In the genomic region with DNA sequence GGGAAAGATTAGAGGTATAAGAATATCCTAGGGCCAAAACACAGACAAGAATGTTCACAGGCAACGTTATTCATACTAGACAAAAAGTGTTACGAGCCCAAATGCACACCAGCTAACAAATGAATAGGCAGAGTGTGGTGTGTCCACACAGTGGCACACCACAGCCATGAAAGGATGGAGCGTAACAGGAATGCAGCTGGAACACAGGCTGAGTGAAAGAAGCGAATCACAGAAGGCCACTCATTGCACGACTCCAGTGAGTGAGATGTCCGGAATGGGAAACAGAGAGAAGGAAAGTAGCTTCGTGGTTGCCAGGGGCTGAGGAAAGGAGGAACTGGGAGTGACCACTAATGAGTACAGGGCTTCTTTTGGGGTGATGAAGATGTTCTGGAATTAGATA, we compare ENCODE assay signal across 15 cellular contexts.
A peak's percentile ranks its signal among the peaks of the same experiment; 100 is the strongest.
DNase-seq lines count a peak whose midpoint lies in the region; ATAC-seq and TF ChIP-seq lines count a peak whose summit lies in the region.
"Had no signal": no experiment of that assay in that cellular context is flagged by ENCODE, and none has a peak within 500 bp of the region (broad histone marks: within the 10 kb centered on the region; RNA-seq: fewer than 3 reads in every experiment).

No MANE protein-coding gene starts in this region.

- TF ChIP-seq POLR2A in stomach (IDR thresholded peaks at IDR 0.05): no peak

- no peak for TF ChIP-seq EP300 in stomach (IDR thresholded peaks at IDR 0.05)

- H3K4me1 Mint-ChIP-seq in WTC11: peaks cover 31% of the 10 kb centered on the region
- H3K4me1 Mint-ChIP-seq: activated naive CD4-positive, alpha-beta T cell treated with anti-CD3 and anti-CD28 coated beads, Interleukin-2, amount 10 ng/mL, durations not matched to agents 7 days and 5 days had no signal

- peak overlapping the region in 1 of 5 donors; percentile 5 for H3K27ac ChIP-seq in stomach
- H3K27ac ChIP-seq: upper lobe of right lung had no signal

- peak overlapping the region; percentile 42 for H3K27ac Mint-ChIP-seq in WTC11
- H3K27ac Mint-ChIP-seq: activated naive CD4-positive, alpha-beta T cell treated with anti-CD3 and anti-CD28 coated beads, Interleukin-2, amount 10 ng/mL, durations not matched to agents 7 days and 5 days had no signal

- H3K27me3 ChIP-seq in stomach: no peaks in the 10 kb centered on the region
- H3K27me3 ChIP-seq: upper lobe of right lung had no signal

- no peaks in the 10 kb centered on the region for H3K36me3 Mint-ChIP-seq in WTC11
- H3K36me3 Mint-ChIP-seq: activated naive CD4-positive, alpha-beta T cell treated with anti-CD3 and anti-CD28 coated beads, Interleukin-2, amount 10 ng/mL, durations not matched to agents 7 days and 5 days had no signal

- 62 to 78% (median 76%) methylated on average over 7 of the region's 7 CpGs for WGBS in stomach, 5 donors

- no peak overlapping the region for H3K4me3 ChIP-seq in stomach
- H3K4me3 ChIP-seq: upper lobe of right lung had no signal

- H3K9me3 ChIP-seq in stomach: no peaks in the 10 kb centered on the region
- H3K9me3 ChIP-seq: upper lobe of right lung had no signal

- no peak for ATAC-seq in WTC11
- ATAC-seq: upper lobe of right lung had no signal

- POLR2A ChIA-PET in WTC11 (lab: Charles Lee): no interaction called here

- peaks cover 0 to 26% (median 11%) of the 10 kb centered on the region in 4 donors for H3K36me3 ChIP-seq in stomach

- H3K27me3 Mint-ChIP-seq in WTC11 (ENCODE audit: low read depth): no peaks in the 10 kb centered on the region

- TF ChIP-seq CTCF in WTC11 (IDR thresholded peaks at IDR 0.05) (no peak), stomach (IDR thresholded peaks at IDR 0.05) (no peak)

- peak; percentile 78 for DNase-seq in GM04504 (ENCODE audit: low read depth)
- no peak for DNase-seq in WTC11 (ENCODE audit: low spot score)
- DNase-seq in iris pigment epithelial cell (ENCODE audit: low read depth): peak; percentile 21
- DNase-seq in stomach: peak; percentile 16
- DNase-seq in CD1c-positive myeloid dendritic cell (ENCODE audit: extremely low spot score): no peak
- no peak for DNase-seq in stimulated activated CD4-positive, alpha-beta T cell treated with anti-CD3 and anti-CD28 coated beads, Interleukin-12 subunit alpha, Interleukin-12 subunit beta, amount 100 ng/mL, for 4 hours
- DNase-seq in central memory CD4-positive, alpha-beta T cell: no peak
- DNase-seq: activated CD4-positive, CD25-positive, alpha-beta regulatory T cell treated with anti-CD3 and anti-CD28 coated beads, Interleukin-2, amount 50 U/mL, for 72 hours; activated naive CD4-positive, alpha-beta T cell treated with anti-CD3 and anti-CD28 coated beads, Interleukin-2, amount 10 ng/mL, durations not matched to agents 7 days and 5 days; DND-41; effector memory CD4-positive, alpha-beta T cell; NCI-H1694; NCI-H510A treated with DMSO at 0.1 percent for 48 hours; stimulated activated CD4-positive, alpha-beta T cell treated with anti-CD3 and anti-CD28 coated beads, Interleukin-4, amount 100 ng/mL, for 4 hours had no signal

- H3K9me3 Mint-ChIP-seq in WTC11: no peaks in the 10 kb centered on the region
- H3K9me3 Mint-ChIP-seq: activated naive CD4-positive, alpha-beta T cell treated with anti-CD3 and anti-CD28 coated beads, Interleukin-2, amount 10 ng/mL, durations not matched to agents 7 days and 5 days had no signal

- intact Hi-C loops in stomach (cut with DNase I; ENCODE audit: low total_unique reads): no loop called here

- CTCF ChIA-PET in WTC11 (lab: Charles Lee): no interaction called here

- no peak overlapping the region for H3K4me3 Mint-ChIP-seq in WTC11
- H3K4me3 Mint-ChIP-seq: activated naive CD4-positive, alpha-beta T cell treated with anti-CD3 and anti-CD28 coated beads, Interleukin-2, amount 10 ng/mL, durations not matched to agents 7 days and 5 days had no signal

- peaks cover 55 to 90% (median 69%) of the 10 kb centered on the region in 4 donors for H3K4me1 ChIP-seq in stomach

TF ChIP-seq in WTC11, 78 proteins besides CTCF, POLR2A, EP300 and RAD21 (continues in another document):
- TF ChIP-seq SOX15 (CRISPR knock-in tag; IDR thresholded peaks at IDR 0.05) (no peak), GABPB1 (CRISPR knock-in tag; IDR thresholded peaks at IDR 0.05) (no peak), MXD4 (CRISPR knock-in tag; IDR thresholded peaks at IDR 0.05; ENCODE audit: borderline replicate concordance) (no peak), NFYB (CRISPR knock-in tag; conservative IDR thresholded peaks at IDR 0.05; ENCODE audit: low read depth) (no peak), ZBTB21 (CRISPR knock-in tag; IDR thresholded peaks at IDR 0.05; ENCODE audit: borderline replicate concordance) (no peak), TEAD4 (CRISPR knock-in tag; IDR thresholded peaks at IDR 0.05) (no peak), NFE2L1 (CRISPR knock-in tag; IDR thresholded peaks at IDR 0.05) (no peak), ESRRA (CRISPR knock-in tag; IDR thresholded peaks at IDR 0.05; ENCODE audit: borderline replicate concordance) (no peak), ELF4 (CRISPR knock-in tag; IDR thresholded peaks at IDR 0.05; ENCODE audit: low read depth) (no peak)
- TF ChIP-seq, protein P1, sequence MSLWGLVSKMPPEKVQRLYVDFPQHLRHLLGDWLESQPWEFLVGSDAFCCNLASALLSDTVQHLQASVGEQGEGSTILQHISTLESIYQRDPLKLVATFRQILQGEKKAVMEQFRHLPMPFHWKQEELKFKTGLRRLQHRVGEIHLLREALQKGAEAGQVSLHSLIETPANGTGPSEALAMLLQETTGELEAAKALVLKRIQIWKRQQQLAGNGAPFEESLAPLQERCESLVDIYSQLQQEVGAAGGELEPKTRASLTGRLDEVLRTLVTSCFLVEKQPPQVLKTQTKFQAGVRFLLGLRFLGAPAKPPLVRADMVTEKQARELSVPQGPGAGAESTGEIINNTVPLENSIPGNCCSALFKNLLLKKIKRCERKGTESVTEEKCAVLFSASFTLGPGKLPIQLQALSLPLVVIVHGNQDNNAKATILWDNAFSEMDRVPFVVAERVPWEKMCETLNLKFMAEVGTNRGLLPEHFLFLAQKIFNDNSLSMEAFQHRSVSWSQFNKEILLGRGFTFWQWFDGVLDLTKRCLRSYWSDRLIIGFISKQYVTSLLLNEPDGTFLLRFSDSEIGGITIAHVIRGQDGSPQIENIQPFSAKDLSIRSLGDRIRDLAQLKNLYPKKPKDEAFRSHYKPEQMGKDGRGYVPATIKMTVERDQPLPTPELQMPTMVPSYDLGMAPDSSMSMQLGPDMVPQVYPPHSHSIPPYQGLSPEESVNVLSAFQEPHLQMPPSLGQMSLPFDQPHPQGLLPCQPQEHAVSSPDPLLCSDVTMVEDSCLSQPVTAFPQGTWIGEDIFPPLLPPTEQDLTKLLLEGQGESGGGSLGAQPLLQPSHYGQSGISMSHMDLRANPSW (CRISPR knock-in tag; conservative IDR thresholded peaks at IDR 0.05; ENCODE audit: low read depth): no peak
- TF ChIP-seq, protein P2, sequence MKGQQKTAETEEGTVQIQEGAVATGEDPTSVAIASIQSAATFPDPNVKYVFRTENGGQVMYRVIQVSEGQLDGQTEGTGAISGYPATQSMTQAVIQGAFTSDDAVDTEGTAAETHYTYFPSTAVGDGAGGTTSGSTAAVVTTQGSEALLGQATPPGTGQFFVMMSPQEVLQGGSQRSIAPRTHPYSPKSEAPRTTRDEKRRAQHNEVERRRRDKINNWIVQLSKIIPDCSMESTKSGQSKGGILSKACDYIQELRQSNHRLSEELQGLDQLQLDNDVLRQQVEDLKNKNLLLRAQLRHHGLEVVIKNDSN (CRISPR knock-in tag; IDR thresholded peaks at IDR 0.05): no peak
- TF ChIP-seq, protein P3, sequence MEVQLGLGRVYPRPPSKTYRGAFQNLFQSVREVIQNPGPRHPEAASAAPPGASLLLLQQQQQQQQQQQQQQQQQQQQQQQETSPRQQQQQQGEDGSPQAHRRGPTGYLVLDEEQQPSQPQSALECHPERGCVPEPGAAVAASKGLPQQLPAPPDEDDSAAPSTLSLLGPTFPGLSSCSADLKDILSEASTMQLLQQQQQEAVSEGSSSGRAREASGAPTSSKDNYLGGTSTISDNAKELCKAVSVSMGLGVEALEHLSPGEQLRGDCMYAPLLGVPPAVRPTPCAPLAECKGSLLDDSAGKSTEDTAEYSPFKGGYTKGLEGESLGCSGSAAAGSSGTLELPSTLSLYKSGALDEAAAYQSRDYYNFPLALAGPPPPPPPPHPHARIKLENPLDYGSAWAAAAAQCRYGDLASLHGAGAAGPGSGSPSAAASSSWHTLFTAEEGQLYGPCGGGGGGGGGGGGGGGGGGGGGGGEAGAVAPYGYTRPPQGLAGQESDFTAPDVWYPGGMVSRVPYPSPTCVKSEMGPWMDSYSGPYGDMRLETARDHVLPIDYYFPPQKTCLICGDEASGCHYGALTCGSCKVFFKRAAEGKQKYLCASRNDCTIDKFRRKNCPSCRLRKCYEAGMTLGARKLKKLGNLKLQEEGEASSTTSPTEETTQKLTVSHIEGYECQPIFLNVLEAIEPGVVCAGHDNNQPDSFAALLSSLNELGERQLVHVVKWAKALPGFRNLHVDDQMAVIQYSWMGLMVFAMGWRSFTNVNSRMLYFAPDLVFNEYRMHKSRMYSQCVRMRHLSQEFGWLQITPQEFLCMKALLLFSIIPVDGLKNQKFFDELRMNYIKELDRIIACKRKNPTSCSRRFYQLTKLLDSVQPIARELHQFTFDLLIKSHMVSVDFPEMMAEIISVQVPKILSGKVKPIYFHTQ (CRISPR knock-in tag; IDR thresholded peaks at IDR 0.05): no peak

Comparison
In these comparisons a context has a peak if more than half of its experiments do, and no peak if none do; other contexts are left out.
1. DNase-seq: peak in GM04504 (single experiment), iris pigment epithelial cell (single experiment) and stomach (single experiment); none in WTC11 (single experiment), CD1c-positive myeloid dendritic cell (single experiment), stimulated activated CD4-positive, alpha-beta T cell treated with anti-CD3 and anti-CD28 coated beads, Interleukin-12 subunit alpha, Interleukin-12 subunit beta, amount 100 ng/mL, for 4 hours (single experiment) and central memory CD4-positive, alpha-beta T cell (single experiment).